In the genomic region with DNA sequence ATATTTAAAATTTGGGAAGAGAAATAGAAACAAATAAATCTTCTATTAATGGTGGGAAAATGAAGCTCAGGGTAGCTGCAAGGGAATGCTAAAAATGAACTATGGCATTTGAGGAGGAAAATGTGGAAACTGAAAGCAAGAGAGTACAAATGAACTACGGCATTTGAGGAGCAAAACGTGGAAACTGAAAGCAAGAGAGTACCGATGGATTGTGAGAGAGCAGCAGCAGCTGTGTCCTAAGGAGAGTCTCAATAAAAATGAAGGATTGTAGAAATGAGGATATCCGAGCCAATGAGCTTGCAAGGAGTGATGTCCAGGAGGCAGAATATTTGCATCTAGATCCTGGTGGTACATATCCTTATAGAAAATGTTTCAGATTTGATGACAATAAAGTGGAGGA, we compare ENCODE assay signal across 16 cellular contexts.
DNase-seq lines count a peak whose midpoint lies in the region; ATAC-seq and TF ChIP-seq lines count a peak whose summit lies in the region.
"Had no signal": no experiment of that assay in that cellular context is flagged by ENCODE, and none has a peak within 500 bp of the region (broad histone marks: within the 10 kb centered on the region; RNA-seq: fewer than 3 reads in every experiment).

No MANE protein-coding gene starts in this region.

- POLR2A ChIA-PET in activated naive CD8-positive, alpha-beta T cell treated with anti-CD3 and anti-CD28 coated beads, Interleukin-2, amount 10 ng/mL, durations not matched to agents 7 days and 5 days (lab: Charles Lee), result no interaction called here
- POLR2A ChIA-PET in CD8-positive, alpha-beta T cell (lab: Charles Lee), result no interaction called here

- 0 out of 2 replicates have a peak, but pooled peaks cover 4% of the 10 kb centered on the region for H3K4me1 ChIP-seq in MM.1S (ENCODE audit: low read length)
- H3K4me1 ChIP-seq in CD8-positive, alpha-beta T cell (ENCODE audit: insufficient read depth, low read length), result no peaks in the 10 kb centered on the region

- H3K9ac ChIP-seq in MM.1S (ENCODE audit: low read length), result no peak overlapping the region

- no peaks in the 10 kb centered on the region for H3K4me1 Mint-ChIP-seq in activated naive CD8-positive, alpha-beta T cell treated with anti-CD3 and anti-CD28 coated beads, Interleukin-2, amount 10 ng/mL, durations not matched to agents 7 days and 5 days
- no peaks in the 10 kb centered on the region for H3K4me1 Mint-ChIP-seq in activated naive CD8-positive, alpha-beta T cell treated with anti-CD3 and anti-CD28 coated beads, Interleukin-2, amount 50 U/mL, for 24 hours
- H3K4me1 Mint-ChIP-seq in CD8-positive, alpha-beta T cell (ENCODE audit: low read depth), result no peaks in the 10 kb centered on the region
- H3K4me1 Mint-ChIP-seq: B cell had no signal

- CTCF ChIA-PET in CD8-positive, alpha-beta T cell (lab: Charles Lee), result no interaction called here

- no peaks in the 10 kb centered on the region for H3K36me3 ChIP-seq in MM.1S (replicated peaks; ENCODE audit: insufficient read depth, low read length)
- no peaks in the 10 kb centered on the region for H3K36me3 ChIP-seq in MG63
- H3K36me3 ChIP-seq in CD8-positive, alpha-beta T cell (ENCODE audit: insufficient read depth, low read length), result no peaks in the 10 kb centered on the region

- peaks cover 13% of the 10 kb centered on the region for H3K9me3 Mint-ChIP-seq in activated naive CD8-positive, alpha-beta T cell treated with anti-CD3 and anti-CD28 coated beads, Interleukin-2, amount 10 ng/mL, durations not matched to agents 7 days and 5 days
- H3K9me3 Mint-ChIP-seq in activated naive CD8-positive, alpha-beta T cell treated with anti-CD3 and anti-CD28 coated beads, Interleukin-2, amount 50 U/mL, for 24 hours, result peaks cover 11% of the 10 kb centered on the region
- peaks cover 14% of the 10 kb centered on the region for H3K9me3 Mint-ChIP-seq in CD8-positive, alpha-beta T cell

- H3K36me3 Mint-ChIP-seq in activated naive CD8-positive, alpha-beta T cell treated with anti-CD3 and anti-CD28 coated beads, Interleukin-2, amount 10 ng/mL, durations not matched to agents 7 days and 5 days, result peaks cover 6% of the 10 kb centered on the region
- H3K36me3 Mint-ChIP-seq in activated naive CD8-positive, alpha-beta T cell treated with anti-CD3 and anti-CD28 coated beads, Interleukin-2, amount 50 U/mL, for 24 hours (ENCODE audit: low read depth), result no peaks in the 10 kb centered on the region
- H3K36me3 Mint-ChIP-seq in CD8-positive, alpha-beta T cell, result no peaks in the 10 kb centered on the region

- no peak for ATAC-seq in activated naive CD8-positive, alpha-beta T cell treated with anti-CD3 and anti-CD28 coated beads, Interleukin-2, amount 10 ng/mL, durations not matched to agents 7 days and 5 days (ENCODE audit: low read depth)
- no peak for ATAC-seq in activated naive CD8-positive, alpha-beta T cell treated with anti-CD3 and anti-CD28 coated beads, Interleukin-2, amount 50 U/mL, for 24 hours
- peak; percentile 50; the same call in 1 of the 3 replicates for ATAC-seq in SK-N-SH treated with all-trans-retinoic acid at 6 μM for 48 hours
- no peak for ATAC-seq in CD8-positive, alpha-beta T cell
- no peak for ATAC-seq in HG03025 (IDR thresholded peaks at IDR 0.05; ENCODE audit: low FRiP score, unreplicated experiment)
- ATAC-seq: K562 had no signal

- peak overlapping the region; percentile 52 for H3K4me2 ChIP-seq in MM.1S (ENCODE audit: low read depth, low read length)

- H3K27me3 ChIP-seq in MM.1S (replicated peaks; ENCODE audit: insufficient read depth, low read length), result no peaks in the 10 kb centered on the region
- H3K27me3 ChIP-seq in MG63, result no peaks in the 10 kb centered on the region
- no peaks in the 10 kb centered on the region for H3K27me3 ChIP-seq in CD8-positive, alpha-beta T cell (ENCODE audit: insufficient read depth, low read length)

- peak overlapping the region; percentile 16; the same call in 1 of the 2 replicates for H2AFZ ChIP-seq in MM.1S (ENCODE audit: low read length)

- H3K9me3 ChIP-seq in MM.1S (replicated peaks; ENCODE audit: insufficient read depth, low read length), result no peaks in the 10 kb centered on the region
- H3K9me3 ChIP-seq in MG63, result no peaks in the 10 kb centered on the region
- no peaks in the 10 kb centered on the region for H3K9me3 ChIP-seq in CD8-positive, alpha-beta T cell (ENCODE audit: low read length)

- peak overlapping the region; percentile 35 for H3K27ac Mint-ChIP-seq in activated naive CD8-positive, alpha-beta T cell treated with anti-CD3 and anti-CD28 coated beads, Interleukin-2, amount 10 ng/mL, durations not matched to agents 7 days and 5 days
- H3K27ac Mint-ChIP-seq in activated naive CD8-positive, alpha-beta T cell treated with anti-CD3 and anti-CD28 coated beads, Interleukin-2, amount 50 U/mL, for 24 hours, result no peak overlapping the region
- H3K27ac Mint-ChIP-seq in CD8-positive, alpha-beta T cell, result no peak overlapping the region
- H3K27ac Mint-ChIP-seq: B cell; CD4-positive, alpha-beta T cell had no signal

- H3K27me3 Mint-ChIP-seq in activated naive CD8-positive, alpha-beta T cell treated with anti-CD3 and anti-CD28 coated beads, Interleukin-2, amount 10 ng/mL, durations not matched to agents 7 days and 5 days, result no peaks in the 10 kb centered on the region
- no peaks in the 10 kb centered on the region for H3K27me3 Mint-ChIP-seq in activated naive CD8-positive, alpha-beta T cell treated with anti-CD3 and anti-CD28 coated beads, Interleukin-2, amount 50 U/mL, for 24 hours
- H3K27me3 Mint-ChIP-seq in CD8-positive, alpha-beta T cell (ENCODE audit: low read depth), result no peaks in the 10 kb centered on the region
- H3K27me3 Mint-ChIP-seq: B cell; CD4-positive, alpha-beta T cell had no signal

- H3K4me3 Mint-ChIP-seq in activated naive CD8-positive, alpha-beta T cell treated with anti-CD3 and anti-CD28 coated beads, Interleukin-2, amount 10 ng/mL, durations not matched to agents 7 days and 5 days, result no peak overlapping the region
- no peak overlapping the region for H3K4me3 Mint-ChIP-seq in activated naive CD8-positive, alpha-beta T cell treated with anti-CD3 and anti-CD28 coated beads, Interleukin-2, amount 50 U/mL, for 24 hours
- no peak overlapping the region for H3K4me3 Mint-ChIP-seq in CD8-positive, alpha-beta T cell
- H3K4me3 Mint-ChIP-seq: B cell; CD4-positive, alpha-beta T cell had no signal

- intact Hi-C loops in CD8-positive, alpha-beta T cell (cut with DNase I, micrococcal nuclease), result no loop called here

- no peak for DNase-seq in activated naive CD8-positive, alpha-beta T cell treated with anti-CD3 and anti-CD28 coated beads, Interleukin-2, amount 10 ng/mL, durations not matched to agents 7 days and 5 days
- no peak for DNase-seq in activated naive CD8-positive, alpha-beta T cell treated with anti-CD3 and anti-CD28 coated beads, Interleukin-2, amount 50 U/mL, for 24 hours
- peak; percentile 15 for DNase-seq in MM.1S
- DNase-seq in MG63, result no peak
- no peak for DNase-seq in CD8-positive, alpha-beta T cell
- DNase-seq: C1 segment of cervical spinal cord; CD4-positive, alpha-beta T cell; DMS153; DMS79 treated with DMSO at 0.1 percent for 48 hours; GDM1; HCEC 1CT had no signal

- no peaks in the 10 kb centered on the region for H3F3A ChIP-seq in MM.1S (ENCODE audit: insufficient read depth, low read length)

- H3K4me3 ChIP-seq in MM.1S (ENCODE audit: low read length) (peak overlapping the region; percentile 16; the same call in 1 of the 2 replicates), MG63 (no peak overlapping the region)
- no peak overlapping the region for H3K4me3 ChIP-seq in CD8-positive, alpha-beta T cell (ENCODE audit: low read depth, low read length)
- H3K4me3 ChIP-seq: K562 had no signal

- no peaks in the 10 kb centered on the region for H4K20me1 ChIP-seq in MM.1S (ENCODE audit: insufficient read depth, low read length)

- H3K27ac ChIP-seq in MM.1S (ENCODE audit: low read length), result no peak overlapping the region
- no peak overlapping the region for H3K27ac ChIP-seq in CD8-positive, alpha-beta T cell (ENCODE audit: low read depth, low read length)
- H3K27ac ChIP-seq: 22Rv1 had no signal

- TF ChIP-seq CTCF in MM.1S (IDR thresholded peaks at IDR 0.05; ENCODE audit: low read length), result no peak
- no peak for TF ChIP-seq CTCF in CD8-positive, alpha-beta T cell (IDR thresholded peaks at IDR 0.05)

- H3K79me2 ChIP-seq in MM.1S (ENCODE audit: low read length), result no peaks in the 10 kb centered on the region

- H3K9me2 ChIP-seq in MM.1S (replicated peaks; ENCODE audit: insufficient read depth, low read length), result no peaks in the 10 kb centered on the region

TF ChIP-seq in SK-N-SH treated with all-trans-retinoic acid at 6 μM for 48 hours, 23 proteins besides CTCF, POLR2A, EP300 and RAD21 (continues in another document):
- no peak for TF ChIP-seq CSRNP3 (CRISPR knock-in tag; IDR thresholded peaks at IDR 0.05)
- no peak for TF ChIP-seq ZFP30 (CRISPR knock-in tag; IDR thresholded peaks at IDR 0.05)
- no peak for TF ChIP-seq PPARA (CRISPR knock-in tag; IDR thresholded peaks at IDR 0.05; ENCODE audit: borderline replicate concordance)
- no peak for TF ChIP-seq RARB (CRISPR knock-in tag; IDR thresholded peaks at IDR 0.05)
- no peak for TF ChIP-seq BACH2 (CRISPR knock-in tag; IDR thresholded peaks at IDR 0.05; ENCODE audit: borderline replicate concordance)
- no peak for TF ChIP-seq CSDC2 (CRISPR knock-in tag; IDR thresholded peaks at IDR 0.05)
- TF ChIP-seq ZNF8 (CRISPR knock-in tag; IDR thresholded peaks at IDR 0.05), result no peak
